In the genomic region with DNA sequence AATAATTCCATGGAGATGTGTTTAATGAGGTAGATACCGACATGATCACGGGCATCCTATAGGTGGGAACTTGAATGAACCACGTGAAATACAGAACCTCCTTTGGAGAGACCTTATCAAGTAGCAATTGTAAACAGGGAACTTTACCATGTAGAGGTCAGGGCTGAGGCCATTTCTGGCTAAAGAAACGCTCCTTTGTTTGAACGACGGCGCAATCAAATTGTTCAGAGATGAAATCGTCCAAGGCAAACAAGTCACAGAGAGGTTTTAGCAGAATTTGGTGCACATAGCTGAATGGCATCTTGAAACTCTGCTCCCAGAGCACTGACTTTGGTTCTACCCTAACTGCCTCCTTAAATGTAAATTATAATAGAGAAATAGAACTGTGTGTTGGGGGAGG, we compare ENCODE assay signal across 21 cellular contexts. TPM values are rescaled to one million over a fixed set of nuclear protein-coding genes. Genes with fewer than 3 reads are reported as not detected.
"Had no signal": no experiment of that assay in that cellular context is flagged by ENCODE, and none has a peak within 500 bp of the region (broad histone marks: within the 10 kb centered on the region; RNA-seq: fewer than 3 reads in every experiment).

No MANE protein-coding gene starts in this region.

- H3K4me3 Mint-ChIP-seq: activated CD4-positive, alpha-beta memory T cell treated with anti-CD3 and anti-CD28 coated beads, Interleukin-2, amount 10 ng/mL, durations not matched to agents 7 days and 5 days; activated CD8-positive, alpha-beta memory T cell treated with anti-CD3 and anti-CD28 coated beads, Interleukin-2, amount 10 ng/mL, durations not matched to agents 7 days and 5 days; activated naive CD8-positive, alpha-beta T cell; nephron progenitor cell; stimulated activated memory B cell treated with anti-CD40 and anti-IgM and Interleukin-4, amounts not matched to agents 10 μg/mL and 1 μg/mL and 100 μg/mL, for 72 hours; T-helper 2 cell treated with Interferon-gamma antibody and Interleukin-4, amounts not matched to agents 5 μg/mL and 100 μg/mL, for 36 hours had no signal

- H3K9me3 ChIP-seq: colonic mucosa, left ventricle myocardium inferior, prostate gland, right atrium auricular region, upper lobe of right lung had no signal

- H3K9me3 Mint-ChIP-seq: activated CD4-positive, alpha-beta memory T cell treated with anti-CD3 and anti-CD28 coated beads, Interleukin-2, amount 10 ng/mL, durations not matched to agents 7 days and 5 days; nephron progenitor cell; stimulated activated memory B cell treated with anti-CD40 and anti-IgM and Interleukin-4, amounts not matched to agents 10 μg/mL and 1 μg/mL and 100 μg/mL, for 72 hours; T-helper 2 cell treated with Interferon-gamma antibody and Interleukin-4, amounts not matched to agents 5 μg/mL and 100 μg/mL, for 36 hours had no signal

- DNase-seq: activated CD4-positive, alpha-beta memory T cell treated with anti-CD3 and anti-CD28 coated beads, Interleukin-2, amount 10 ng/mL, durations not matched to agents 7 days and 5 days; activated CD4-positive, alpha-beta T cell treated with anti-CD3 and anti-CD28 coated beads for 48 hours; activated CD4-positive, CD25-positive, alpha-beta regulatory T cell; activated CD8-positive, alpha-beta memory T cell treated with anti-CD3 and anti-CD28 coated beads, Interleukin-2, amount 10 ng/mL, durations not matched to agents 7 days and 5 days; colonic mucosa; erythroblast; kidney; left ventricle myocardium inferior; mammary epithelial cell; nephron progenitor cell; occipital lobe; stimulated activated CD4-positive, alpha-beta T cell treated with anti-CD3 and anti-CD28 coated beads, Interleukin-4, amount 100 ng/mL, for 4 hours; upper lobe of right lung had no signal

- ATAC-seq: activated CD8-positive, alpha-beta memory T cell treated with anti-CD3 and anti-CD28 coated beads, Interleukin-2, amount 10 ng/mL, durations not matched to agents 7 days and 5 days; stimulated activated memory B cell treated with anti-CD40 and anti-IgM and Interleukin-4, amounts not matched to agents 10 μg/mL and 1 μg/mL and 100 μg/mL, for 72 hours; upper lobe of right lung had no signal

- H3K36me3 Mint-ChIP-seq: activated CD8-positive, alpha-beta memory T cell treated with anti-CD3 and anti-CD28 coated beads, Interleukin-2, amount 10 ng/mL, durations not matched to agents 7 days and 5 days; activated naive CD8-positive, alpha-beta T cell; stimulated activated memory B cell treated with anti-CD40 and anti-IgM and Interleukin-4, amounts not matched to agents 10 μg/mL and 1 μg/mL and 100 μg/mL, for 72 hours had no signal

- H3K27ac Mint-ChIP-seq: activated CD4-positive, alpha-beta memory T cell treated with anti-CD3 and anti-CD28 coated beads, Interleukin-2, amount 10 ng/mL, durations not matched to agents 7 days and 5 days; activated CD8-positive, alpha-beta memory T cell treated with anti-CD3 and anti-CD28 coated beads, Interleukin-2, amount 10 ng/mL, durations not matched to agents 7 days and 5 days; activated naive CD8-positive, alpha-beta T cell; nephron progenitor cell; stimulated activated memory B cell treated with anti-CD40 and anti-IgM and Interleukin-4, amounts not matched to agents 10 μg/mL and 1 μg/mL and 100 μg/mL, for 72 hours; T-helper 2 cell treated with Interferon-gamma antibody and Interleukin-4, amounts not matched to agents 5 μg/mL and 100 μg/mL, for 36 hours had no signal

- H3K4me3 ChIP-seq: cardiac muscle cell, colonic mucosa, left ventricle myocardium inferior, prostate gland, right atrium auricular region, smooth muscle cell, upper lobe of right lung had no signal

- H3K27me3 ChIP-seq: cardiac muscle cell, colonic mucosa, right atrium auricular region, upper lobe of right lung had no signal

- H3K4me1 ChIP-seq: colonic mucosa, left ventricle myocardium inferior, prostate gland, right atrium auricular region, upper lobe of right lung had no signal

- H3K36me3 ChIP-seq: cardiac muscle cell, colonic mucosa, left ventricle myocardium inferior, prostate gland, right atrium auricular region, upper lobe of right lung had no signal

- H3K27me3 Mint-ChIP-seq: activated CD8-positive, alpha-beta memory T cell treated with anti-CD3 and anti-CD28 coated beads, Interleukin-2, amount 10 ng/mL, durations not matched to agents 7 days and 5 days; activated naive CD8-positive, alpha-beta T cell had no signal

- H3K27ac ChIP-seq: cardiac muscle cell, colonic mucosa, left ventricle myocardium inferior, prostate gland, right atrium auricular region, upper lobe of right lung had no signal

- H3K4me1 Mint-ChIP-seq: activated CD4-positive, alpha-beta memory T cell treated with anti-CD3 and anti-CD28 coated beads, Interleukin-2, amount 10 ng/mL, durations not matched to agents 7 days and 5 days; activated CD8-positive, alpha-beta memory T cell treated with anti-CD3 and anti-CD28 coated beads, Interleukin-2, amount 10 ng/mL, durations not matched to agents 7 days and 5 days; stimulated activated memory B cell treated with anti-CD40 and anti-IgM and Interleukin-4, amounts not matched to agents 10 μg/mL and 1 μg/mL and 100 μg/mL, for 72 hours had no signal

RNA-seq across cellular contexts. Expression of a gene that starts 9.8 kb away (rescaled TPM):
- total RNA-seq: activated CD4-positive, alpha-beta memory T cell treated with anti-CD3 and anti-CD28 coated beads, Interleukin-2, amount 10 ng/mL, durations not matched to agents 7 days and 5 days; activated CD8-positive, alpha-beta memory T cell treated with anti-CD3 and anti-CD28 coated beads, Interleukin-2, amount 10 ng/mL, durations not matched to agents 7 days and 5 days; myocyte; occipital lobe; smooth muscle cell had no signal
